ENCODE assay signal across 25 cellular contexts in genomic region chr11:124923296-124923695, GRCh38. TPM values are rescaled to one million over a fixed set of nuclear protein-coding genes. Genes with fewer than 3 reads are reported as not detected.
"Had no signal": no experiment of that assay in that cellular context is flagged by ENCODE, and none has a peak within 500 bp of the region (broad histone marks: within the 10 kb centered on the region; RNA-seq: fewer than 3 reads in every experiment).

No MANE protein-coding gene starts in this region.

- H3K79me2 ChIP-seq: hepatocyte had no signal

- H2AFZ ChIP-seq: hepatocyte had no signal

- H3K27me3 ChIP-seq: right atrium auricular region, upper lobe of right lung had no signal

- H3K27ac Mint-ChIP-seq: activated T-helper 1 cell treated with anti-CD3 and anti-CD28 coated beads, Interleukin-12 subunit alpha, Interleukin-12 subunit beta, Interleukin-2, Interleukin-4 antibody, amounts not matched to agents 30 ng/mL and 10 ng/mL and 1 ng/mL, durations not matched to agents 14 hours and 24 hours and 36 hours; endodermal cell; T-helper 2 cell treated with Interferon-gamma antibody and Interleukin-4, amounts not matched to agents 5 μg/mL and 100 μg/mL, for 36 hours had no signal

- H3K4me2 ChIP-seq: hepatocyte had no signal

- H3K4me1 ChIP-seq: foreskin keratinocyte, prostate gland, upper lobe of right lung had no signal

- H3K9me3 Mint-ChIP-seq: activated T-helper 1 cell treated with anti-CD3 and anti-CD28 coated beads, Interleukin-12 subunit alpha, Interleukin-12 subunit beta, Interleukin-2, Interleukin-4 antibody, amounts not matched to agents 30 ng/mL and 10 ng/mL and 1 ng/mL, durations not matched to agents 14 hours and 24 hours and 36 hours; endodermal cell; T-helper 2 cell treated with Interferon-gamma antibody and Interleukin-4, amounts not matched to agents 5 μg/mL and 100 μg/mL, for 36 hours had no signal

- H3K4me3 ChIP-seq: cardiac muscle cell, hepatocyte, mucosa of descending colon, prostate gland, right atrium auricular region, stomach, thoracic aorta, upper lobe of right lung had no signal

- H3K36me3 ChIP-seq: cardiac muscle cell, prostate gland, right atrium auricular region, stomach, thoracic aorta, upper lobe of right lung had no signal

- H3K4me1 Mint-ChIP-seq: endodermal cell, naive B cell had no signal

- H3K9me3 ChIP-seq: mucosa of descending colon, prostate gland, right atrium auricular region, stomach, thoracic aorta, upper lobe of right lung had no signal

- H3K4me3 Mint-ChIP-seq: activated T-helper 1 cell treated with anti-CD3 and anti-CD28 coated beads, Interleukin-12 subunit alpha, Interleukin-12 subunit beta, Interleukin-2, Interleukin-4 antibody, amounts not matched to agents 30 ng/mL and 10 ng/mL and 1 ng/mL, durations not matched to agents 14 hours and 24 hours and 36 hours; endodermal cell; T-helper 2 cell treated with Interferon-gamma antibody and Interleukin-4, amounts not matched to agents 5 μg/mL and 100 μg/mL, for 36 hours had no signal

- H3K36me3 Mint-ChIP-seq: naive B cell had no signal

- ATAC-seq: foreskin keratinocyte, left cardiac atrium, mucosa of descending colon, upper lobe of right lung had no signal

- DNase-seq: activated CD4-positive, alpha-beta T cell treated with anti-CD3 and anti-CD28 coated beads for 48 hours; activated T-cell treated with anti-CD3 and anti-CD28 coated beads for 4 hours; amygdala; endodermal cell; foreskin keratinocyte; left cardiac atrium; mesenchymal stem cell; mucosa of descending colon; naive B cell; stomach; SW 1271; upper lobe of right lung had no signal

- H3K27ac ChIP-seq: cardiac muscle cell, epithelial cell of prostate, foreskin keratinocyte, hepatocyte, prostate gland, right atrium auricular region, stomach, thoracic aorta, upper lobe of right lung had no signal

RNA-seq across cellular contexts. Expression of gene HEPN1, which starts 4.2 kb away (rescaled TPM):
- total RNA-seq: activated T-helper 1 cell treated with anti-CD3 and anti-CD28 coated beads, Interleukin-12 subunit alpha, Interleukin-12 subunit beta, Interleukin-2, Interleukin-4 antibody, amounts not matched to agents 30 ng/mL and 10 ng/mL and 1 ng/mL, durations not matched to agents 14 hours and 24 hours and 36 hours; cardiac muscle cell; chondrocyte; endodermal cell; fibroblast of lung; foreskin keratinocyte; hepatocyte; left cardiac atrium; lower leg skin; mucosa of descending colon; osteocyte; prostate gland; right atrium auricular region; skeletal muscle tissue; stomach; upper lobe of right lung had no signal
- polyA plus RNA-seq: cardiac muscle cell, fibroblast of lung, foreskin keratinocyte, hepatocyte, stomach had no signal

RNA-seq across cellular contexts. Expression of gene HEPACAM, which starts 12.6 kb away (rescaled TPM):
- total RNA-seq: activated T-helper 1 cell treated with anti-CD3 and anti-CD28 coated beads, Interleukin-12 subunit alpha, Interleukin-12 subunit beta, Interleukin-2, Interleukin-4 antibody, amounts not matched to agents 30 ng/mL and 10 ng/mL and 1 ng/mL, durations not matched to agents 14 hours and 24 hours and 36 hours; chondrocyte; endodermal cell; foreskin keratinocyte; osteocyte; stomach had no signal
- polyA plus RNA-seq: cardiac muscle cell, foreskin keratinocyte, hepatocyte had no signal

RNA-seq across cellular contexts. Expression of gene ROBO4, which starts 25.6 kb away (rescaled TPM):
- total RNA-seq: activated T-helper 1 cell treated with anti-CD3 and anti-CD28 coated beads, Interleukin-12 subunit alpha, Interleukin-12 subunit beta, Interleukin-2, Interleukin-4 antibody, amounts not matched to agents 30 ng/mL and 10 ng/mL and 1 ng/mL, durations not matched to agents 14 hours and 24 hours and 36 hours; chondrocyte had no signal
